Comparison of ENCODE assay signal across 9 cellular contexts in genomic region chr18:41906528-41907256, GRCh38. TPM values are rescaled to one million over a fixed set of nuclear protein-coding genes. Genes with fewer than 3 reads are reported as not detected.
A peak's percentile ranks its signal among the peaks of the same experiment; 100 is the strongest.
DNase-seq lines count a peak whose midpoint lies in the region; ATAC-seq and TF ChIP-seq lines count a peak whose summit lies in the region.
"Had no signal": no experiment of that assay in that cellular context is flagged by ENCODE, and none has a peak within 500 bp of the region (broad histone marks: within the 10 kb centered on the region; RNA-seq: fewer than 3 reads in every experiment).

No MANE protein-coding gene starts in this region.

- H3K36me3 ChIP-seq in hepatocyte (replicated peaks; ENCODE audit: insufficient read depth, low read depth): no peaks in the 10 kb centered on the region

- H3K36me3 Mint-ChIP-seq in activated naive CD8-positive, alpha-beta T cell: no peaks in the 10 kb centered on the region

- no peak overlapping the region for H2AFZ ChIP-seq in hepatocyte

- WGBS in hepatocyte (ENCODE audit: low lambda C conversion rate, missing lambda C conversion rate): 40% methylated on average over 7 of the region's 7 CpGs

- no peaks in the 10 kb centered on the region for H3K79me2 ChIP-seq in hepatocyte

- H3K9me3 Mint-ChIP-seq in activated naive CD8-positive, alpha-beta T cell (ENCODE audit: low read depth): no peaks in the 10 kb centered on the region

- H3K4me2 ChIP-seq in hepatocyte: no peak overlapping the region

- peak; percentile 38 for DNase-seq in NCI-H2107 treated with DMSO at 0.1 percent for 48 hours (lab: John Stamatoyannopoulos, UW; ENCODE audit: unreplicated experiment)
- no peak for DNase-seq in NCI-H2107 (lab: John Stamatoyannopoulos, UW)
- peak; percentile 74 for DNase-seq in NCI-H748 (lab: John Stamatoyannopoulos, UW; ENCODE audit: unreplicated experiment)
- DNase-seq in hepatocyte (ENCODE audit: low spot score): peak; percentile 46
- DNase-seq in stimulated activated CD4-positive, alpha-beta T cell treated with anti-CD3 and anti-CD28 coated beads, Interleukin-1b, Interleukin-23, amount 100 ng/mL, for 48 hours: peak; percentile 37
- DNase-seq: left cardiac atrium had no signal

- H3K27me3 ChIP-seq in hepatocyte: no peaks in the 10 kb centered on the region

- H3K27ac Mint-ChIP-seq in activated naive CD8-positive, alpha-beta T cell: peak overlapping the region; percentile 78

- H3K4me1 Mint-ChIP-seq in activated naive CD8-positive, alpha-beta T cell (ENCODE audit: low read depth): peaks cover 14% of the 10 kb centered on the region

- H3K4me1 ChIP-seq in hepatocyte (ENCODE audit: insufficient read depth): no peaks in the 10 kb centered on the region

- H3K4me3 Mint-ChIP-seq in activated naive CD8-positive, alpha-beta T cell: peak overlapping the region; percentile 27

- peak; percentile 78 for TF ChIP-seq CTCF in hepatocyte (IDR thresholded peaks at IDR 0.05; ENCODE audit: poor library complexity)

- no peaks in the 10 kb centered on the region for H3K27me3 Mint-ChIP-seq in activated naive CD8-positive, alpha-beta T cell

- H3K4me3 ChIP-seq in hepatocyte: no peak overlapping the region

- no peaks in the 10 kb centered on the region for H3K9me2 ChIP-seq in hepatocyte (replicated peaks; ENCODE audit: insufficient read depth)

- ATAC-seq in GM19455 (IDR thresholded peaks at IDR 0.05; ENCODE audit: unreplicated experiment) (peak; percentile 95), HG03439 (IDR thresholded peaks at IDR 0.05; ENCODE audit: unreplicated experiment) (peak; percentile 83)

- H3K9me3 ChIP-seq in hepatocyte (ENCODE audit: low read depth): no peaks in the 10 kb centered on the region

- H4K20me1 ChIP-seq in hepatocyte (ENCODE audit: insufficient read depth, poor library complexity, severe bottlenecking): no peaks in the 10 kb centered on the region

- no peak overlapping the region for H3K27ac ChIP-seq in hepatocyte

RNA-seq across cellular contexts. Expression of gene PIK3C3, which starts 48.3 kb away (rescaled TPM):
- 48.7 and 54.7 TPM in 2 replicates for total RNA-seq in hepatocyte
- polyA plus RNA-seq in hepatocyte: 24.9 and 28.9 TPM in 2 replicates
